In the genomic region with DNA sequence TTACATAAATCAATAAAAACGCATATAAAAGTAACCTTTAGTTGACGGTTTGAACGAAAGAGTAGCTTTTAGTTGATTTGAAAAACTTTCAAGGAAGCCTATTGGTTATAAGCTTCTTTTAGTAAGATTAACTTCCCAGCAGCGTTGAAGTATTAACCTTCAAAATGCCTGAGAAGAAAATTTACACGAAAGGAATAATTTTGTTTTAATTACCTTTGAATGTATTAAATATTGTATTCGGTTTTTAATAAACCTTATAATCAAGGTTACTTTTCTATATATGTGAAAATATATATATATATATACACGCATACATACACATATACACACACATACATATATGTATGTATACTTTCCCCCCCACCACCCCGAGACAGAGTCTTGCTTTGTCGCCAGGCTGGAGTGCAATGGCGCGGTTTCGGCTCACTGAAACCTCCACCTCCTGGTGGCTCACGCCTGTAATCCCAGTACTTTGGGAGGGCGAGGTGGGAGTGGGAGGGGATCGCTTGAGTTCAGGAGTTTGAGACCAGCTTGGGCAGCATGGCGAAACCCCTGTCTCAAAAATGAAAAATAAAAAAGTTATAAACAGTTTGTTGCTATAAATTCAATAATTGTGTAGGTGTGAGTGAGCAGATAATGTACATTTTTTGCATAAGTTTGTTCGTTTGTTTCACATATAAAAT, we compare ENCODE assay signal across 1 cellular context.
A peak's percentile ranks its signal among the peaks of the same experiment; 100 is the strongest.
TF ChIP-seq lines count a peak whose summit lies in the region.

No MANE protein-coding gene starts in this region.

TF ChIP-seq in K562, 482 proteins besides CTCF, POLR2A, EP300 and RAD21 (continued from another document and continues in another):
- TF ChIP-seq, protein P1, sequence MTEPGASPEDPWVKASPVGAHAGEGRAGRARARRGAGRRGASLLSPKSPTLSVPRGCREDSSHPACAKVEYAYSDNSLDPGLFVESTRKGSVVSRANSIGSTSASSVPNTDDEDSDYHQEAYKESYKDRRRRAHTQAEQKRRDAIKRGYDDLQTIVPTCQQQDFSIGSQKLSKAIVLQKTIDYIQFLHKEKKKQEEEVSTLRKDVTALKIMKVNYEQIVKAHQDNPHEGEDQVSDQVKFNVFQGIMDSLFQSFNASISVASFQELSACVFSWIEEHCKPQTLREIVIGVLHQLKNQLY (CRISPR knock-in tag; conservative IDR thresholded peaks at IDR 0.05) = no peak
- TF ChIP-seq HIVEP1 (CRISPR knock-in tag; IDR thresholded peaks at IDR 0.05) (no peak), NELFE (IDR thresholded peaks at IDR 0.05; ENCODE audit: insufficient read depth, insufficient read length) (no peak), HDAC1 (IDR thresholded peaks at IDR 0.05) (peak; percentile 29 to 74; a peak in 2 of 4 replicates), ZC3H11A (IDR thresholded peaks at IDR 0.05; ENCODE audit: low read depth, low read length) (0 out of 2 replicates have a peak, but pooled peaks have one; percentile 74), ZNF589 (CRISPR knock-in tag; IDR thresholded peaks at IDR 0.05; ENCODE audit: low read depth) (no peak; the same call in 1 of the 2 replicates), GABPB2 (CRISPR knock-in tag; conservative IDR thresholded peaks at IDR 0.05) (no peak), RBM25 (IDR thresholded peaks at IDR 0.05; ENCODE audit: low read depth, low read length, severe bottlenecking) (no peak), C11orf30 (IDR thresholded peaks at IDR 0.05; ENCODE audit: low read depth) (no peak), ZNF24 (IDR thresholded peaks at IDR 0.05) (peak; percentile 37; the same call in 1 of the 2 replicates), ZZZ3 (IDR thresholded peaks at IDR 0.05) (no peak), NR3C1 (CRISPR knock-in tag; IDR thresholded peaks at IDR 0.05) (no peak), TSC22D4 (tag; IDR thresholded peaks at IDR 0.05) (no peak), NCOA4 (IDR thresholded peaks at IDR 0.05; ENCODE audit: partially characterized antibody) (no peak), HDAC8 (tag; IDR thresholded peaks at IDR 0.05) (no peak), CHD4 (IDR thresholded peaks at IDR 0.05; ENCODE audit: insufficient read depth, insufficient replicate concordance, low read depth, low read length, poor library complexity, severe bottlenecking) (no peak), PREB (CRISPR knock-in tag; IDR thresholded peaks at IDR 0.05) (no peak), ZNF444 (CRISPR knock-in tag; IDR thresholded peaks at IDR 0.05) (no peak), HLTF (IDR thresholded peaks at IDR 0.05) (no peak), NCOA6 (IDR thresholded peaks at IDR 0.05) (no peak), CREB1 (IDR thresholded peaks at IDR 0.05) (no peak), CREB1 (CRISPR knock-in tag; IDR thresholded peaks at IDR 0.05) (no peak), BCL6 (CRISPR knock-in tag; IDR thresholded peaks at IDR 0.05) (no peak), ZNF354B (CRISPR knock-in tag; IDR thresholded peaks at IDR 0.05) (no peak), SMARCB1 (IDR thresholded peaks at IDR 0.05; ENCODE audit: insufficient read length, low read depth) (no peak), ELF4 (CRISPR knock-in tag; IDR thresholded peaks at IDR 0.05) (no peak), MCM2 (IDR thresholded peaks at IDR 0.05; ENCODE audit: low read depth) (no peak), SRSF9 (IDR thresholded peaks at IDR 0.05; ENCODE audit: borderline replicate concordance, low read depth, low read length) (no peak), SNIP1 (IDR thresholded peaks at IDR 0.05; ENCODE audit: low read depth) (peak; percentile 1; the same call in 1 of the 2 replicates), PCBP2 (IDR thresholded peaks at IDR 0.05; ENCODE audit: low read depth, low read length, poor library complexity, severe bottlenecking) (no peak), OTX1 (CRISPR knock-in tag; IDR thresholded peaks at IDR 0.05) (0 out of 2 replicates have a peak, but pooled peaks have one; percentile 49), DPF2 (IDR thresholded peaks at IDR 0.05) (peak; percentile 36), BMI1 (IDR thresholded peaks at IDR 0.05; ENCODE audit: low read length) (no peak)
- TF ChIP-seq, protein P2, sequence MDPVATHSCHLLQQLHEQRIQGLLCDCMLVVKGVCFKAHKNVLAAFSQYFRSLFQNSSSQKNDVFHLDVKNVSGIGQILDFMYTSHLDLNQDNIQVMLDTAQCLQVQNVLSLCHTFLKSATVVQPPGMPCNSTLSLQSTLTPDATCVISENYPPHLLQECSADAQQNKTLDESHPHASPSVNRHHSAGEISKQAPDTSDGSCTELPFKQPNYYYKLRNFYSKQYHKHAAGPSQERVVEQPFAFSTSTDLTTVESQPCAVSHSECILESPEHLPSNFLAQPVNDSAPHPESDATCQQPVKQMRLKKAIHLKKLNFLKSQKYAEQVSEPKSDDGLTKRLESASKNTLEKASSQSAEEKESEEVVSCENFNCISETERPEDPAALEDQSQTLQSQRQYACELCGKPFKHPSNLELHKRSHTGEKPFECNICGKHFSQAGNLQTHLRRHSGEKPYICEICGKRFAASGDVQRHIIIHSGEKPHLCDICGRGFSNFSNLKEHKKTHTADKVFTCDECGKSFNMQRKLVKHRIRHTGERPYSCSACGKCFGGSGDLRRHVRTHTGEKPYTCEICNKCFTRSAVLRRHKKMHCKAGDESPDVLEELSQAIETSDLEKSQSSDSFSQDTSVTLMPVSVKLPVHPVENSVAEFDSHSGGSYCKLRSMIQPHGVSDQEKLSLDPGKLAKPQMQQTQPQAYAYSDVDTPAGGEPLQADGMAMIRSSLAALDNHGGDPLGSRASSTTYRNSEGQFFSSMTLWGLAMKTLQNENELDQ (CRISPR knock-in tag; IDR thresholded peaks at IDR 0.05; ENCODE audit: borderline replicate concordance) = no peak
- TF ChIP-seq, protein P3, sequence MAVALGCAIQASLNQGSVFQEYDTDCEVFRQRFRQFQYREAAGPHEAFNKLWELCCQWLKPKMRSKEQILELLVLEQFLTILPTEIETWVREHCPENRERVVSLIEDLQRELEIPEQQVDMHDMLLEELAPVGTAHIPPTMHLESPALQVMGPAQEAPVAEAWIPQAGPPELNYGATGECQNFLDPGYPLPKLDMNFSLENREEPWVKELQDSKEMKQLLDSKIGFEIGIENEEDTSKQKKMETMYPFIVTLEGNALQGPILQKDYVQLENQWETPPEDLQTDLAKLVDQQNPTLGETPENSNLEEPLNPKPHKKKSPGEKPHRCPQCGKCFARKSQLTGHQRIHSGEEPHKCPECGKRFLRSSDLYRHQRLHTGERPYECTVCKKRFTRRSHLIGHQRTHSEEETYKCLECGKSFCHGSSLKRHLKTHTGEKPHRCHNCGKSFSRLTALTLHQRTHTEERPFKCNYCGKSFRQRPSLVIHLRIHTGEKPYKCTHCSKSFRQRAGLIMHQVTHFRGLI (CRISPR knock-in tag; IDR thresholded peaks at IDR 0.05) = no peak
- TF ChIP-seq, protein P4, sequence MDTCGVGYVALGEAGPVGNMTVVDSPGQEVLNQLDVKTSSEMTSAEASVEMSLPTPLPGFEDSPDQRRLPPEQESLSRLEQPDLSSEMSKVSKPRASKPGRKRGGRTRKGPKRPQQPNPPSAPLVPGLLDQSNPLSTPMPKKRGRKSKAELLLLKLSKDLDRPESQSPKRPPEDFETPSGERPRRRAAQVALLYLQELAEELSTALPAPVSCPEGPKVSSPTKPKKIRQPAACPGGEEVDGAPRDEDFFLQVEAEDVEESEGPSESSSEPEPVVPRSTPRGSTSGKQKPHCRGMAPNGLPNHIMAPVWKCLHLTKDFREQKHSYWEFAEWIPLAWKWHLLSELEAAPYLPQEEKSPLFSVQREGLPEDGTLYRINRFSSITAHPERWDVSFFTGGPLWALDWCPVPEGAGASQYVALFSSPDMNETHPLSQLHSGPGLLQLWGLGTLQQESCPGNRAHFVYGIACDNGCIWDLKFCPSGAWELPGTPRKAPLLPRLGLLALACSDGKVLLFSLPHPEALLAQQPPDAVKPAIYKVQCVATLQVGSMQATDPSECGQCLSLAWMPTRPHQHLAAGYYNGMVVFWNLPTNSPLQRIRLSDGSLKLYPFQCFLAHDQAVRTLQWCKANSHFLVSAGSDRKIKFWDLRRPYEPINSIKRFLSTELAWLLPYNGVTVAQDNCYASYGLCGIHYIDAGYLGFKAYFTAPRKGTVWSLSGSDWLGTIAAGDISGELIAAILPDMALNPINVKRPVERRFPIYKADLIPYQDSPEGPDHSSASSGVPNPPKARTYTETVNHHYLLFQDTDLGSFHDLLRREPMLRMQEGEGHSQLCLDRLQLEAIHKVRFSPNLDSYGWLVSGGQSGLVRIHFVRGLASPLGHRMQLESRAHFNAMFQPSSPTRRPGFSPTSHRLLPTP (IDR thresholded peaks at IDR 0.05; ENCODE audit: borderline replicate concordance, extremely low read depth, insufficient read length) = peak; percentile 21
- TF ChIP-seq, protein P5, sequence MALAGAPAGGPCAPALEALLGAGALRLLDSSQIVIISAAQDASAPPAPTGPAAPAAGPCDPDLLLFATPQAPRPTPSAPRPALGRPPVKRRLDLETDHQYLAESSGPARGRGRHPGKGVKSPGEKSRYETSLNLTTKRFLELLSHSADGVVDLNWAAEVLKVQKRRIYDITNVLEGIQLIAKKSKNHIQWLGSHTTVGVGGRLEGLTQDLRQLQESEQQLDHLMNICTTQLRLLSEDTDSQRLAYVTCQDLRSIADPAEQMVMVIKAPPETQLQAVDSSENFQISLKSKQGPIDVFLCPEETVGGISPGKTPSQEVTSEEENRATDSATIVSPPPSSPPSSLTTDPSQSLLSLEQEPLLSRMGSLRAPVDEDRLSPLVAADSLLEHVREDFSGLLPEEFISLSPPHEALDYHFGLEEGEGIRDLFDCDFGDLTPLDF (CRISPR knock-in tag; IDR thresholded peaks at IDR 0.05) = no peak
- TF ChIP-seq, protein P6, sequence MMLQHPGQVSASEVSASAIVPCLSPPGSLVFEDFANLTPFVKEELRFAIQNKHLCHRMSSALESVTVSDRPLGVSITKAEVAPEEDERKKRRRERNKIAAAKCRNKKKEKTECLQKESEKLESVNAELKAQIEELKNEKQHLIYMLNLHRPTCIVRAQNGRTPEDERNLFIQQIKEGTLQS (IDR thresholded peaks at IDR 0.05) = no peak
- TF ChIP-seq, protein P6 (CRISPR knock-in tag; conservative IDR thresholded peaks at IDR 0.05) = no peak
- TF ChIP-seq, protein P7, sequence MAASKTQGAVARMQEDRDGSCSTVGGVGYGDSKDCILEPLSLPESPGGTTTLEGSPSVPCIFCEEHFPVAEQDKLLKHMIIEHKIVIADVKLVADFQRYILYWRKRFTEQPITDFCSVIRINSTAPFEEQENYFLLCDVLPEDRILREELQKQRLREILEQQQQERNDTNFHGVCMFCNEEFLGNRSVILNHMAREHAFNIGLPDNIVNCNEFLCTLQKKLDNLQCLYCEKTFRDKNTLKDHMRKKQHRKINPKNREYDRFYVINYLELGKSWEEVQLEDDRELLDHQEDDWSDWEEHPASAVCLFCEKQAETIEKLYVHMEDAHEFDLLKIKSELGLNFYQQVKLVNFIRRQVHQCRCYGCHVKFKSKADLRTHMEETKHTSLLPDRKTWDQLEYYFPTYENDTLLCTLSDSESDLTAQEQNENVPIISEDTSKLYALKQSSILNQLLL (CRISPR knock-in tag; IDR thresholded peaks at IDR 0.05; ENCODE audit: borderline replicate concordance) = no peak
- TF ChIP-seq, protein P8, sequence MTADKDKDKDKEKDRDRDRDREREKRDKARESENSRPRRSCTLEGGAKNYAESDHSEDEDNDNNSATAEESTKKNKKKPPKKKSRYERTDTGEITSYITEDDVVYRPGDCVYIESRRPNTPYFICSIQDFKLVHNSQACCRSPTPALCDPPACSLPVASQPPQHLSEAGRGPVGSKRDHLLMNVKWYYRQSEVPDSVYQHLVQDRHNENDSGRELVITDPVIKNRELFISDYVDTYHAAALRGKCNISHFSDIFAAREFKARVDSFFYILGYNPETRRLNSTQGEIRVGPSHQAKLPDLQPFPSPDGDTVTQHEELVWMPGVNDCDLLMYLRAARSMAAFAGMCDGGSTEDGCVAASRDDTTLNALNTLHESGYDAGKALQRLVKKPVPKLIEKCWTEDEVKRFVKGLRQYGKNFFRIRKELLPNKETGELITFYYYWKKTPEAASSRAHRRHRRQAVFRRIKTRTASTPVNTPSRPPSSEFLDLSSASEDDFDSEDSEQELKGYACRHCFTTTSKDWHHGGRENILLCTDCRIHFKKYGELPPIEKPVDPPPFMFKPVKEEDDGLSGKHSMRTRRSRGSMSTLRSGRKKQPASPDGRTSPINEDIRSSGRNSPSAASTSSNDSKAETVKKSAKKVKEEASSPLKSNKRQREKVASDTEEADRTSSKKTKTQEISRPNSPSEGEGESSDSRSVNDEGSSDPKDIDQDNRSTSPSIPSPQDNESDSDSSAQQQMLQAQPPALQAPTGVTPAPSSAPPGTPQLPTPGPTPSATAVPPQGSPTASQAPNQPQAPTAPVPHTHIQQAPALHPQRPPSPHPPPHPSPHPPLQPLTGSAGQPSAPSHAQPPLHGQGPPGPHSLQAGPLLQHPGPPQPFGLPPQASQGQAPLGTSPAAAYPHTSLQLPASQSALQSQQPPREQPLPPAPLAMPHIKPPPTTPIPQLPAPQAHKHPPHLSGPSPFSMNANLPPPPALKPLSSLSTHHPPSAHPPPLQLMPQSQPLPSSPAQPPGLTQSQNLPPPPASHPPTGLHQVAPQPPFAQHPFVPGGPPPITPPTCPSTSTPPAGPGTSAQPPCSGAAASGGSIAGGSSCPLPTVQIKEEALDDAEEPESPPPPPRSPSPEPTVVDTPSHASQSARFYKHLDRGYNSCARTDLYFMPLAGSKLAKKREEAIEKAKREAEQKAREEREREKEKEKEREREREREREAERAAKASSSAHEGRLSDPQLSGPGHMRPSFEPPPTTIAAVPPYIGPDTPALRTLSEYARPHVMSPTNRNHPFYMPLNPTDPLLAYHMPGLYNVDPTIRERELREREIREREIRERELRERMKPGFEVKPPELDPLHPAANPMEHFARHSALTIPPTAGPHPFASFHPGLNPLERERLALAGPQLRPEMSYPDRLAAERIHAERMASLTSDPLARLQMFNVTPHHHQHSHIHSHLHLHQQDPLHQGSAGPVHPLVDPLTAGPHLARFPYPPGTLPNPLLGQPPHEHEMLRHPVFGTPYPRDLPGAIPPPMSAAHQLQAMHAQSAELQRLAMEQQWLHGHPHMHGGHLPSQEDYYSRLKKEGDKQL (CRISPR knock-in tag; IDR thresholded peaks at IDR 0.05; ENCODE audit: borderline replicate concordance) = no peak
- TF ChIP-seq, protein P9, sequence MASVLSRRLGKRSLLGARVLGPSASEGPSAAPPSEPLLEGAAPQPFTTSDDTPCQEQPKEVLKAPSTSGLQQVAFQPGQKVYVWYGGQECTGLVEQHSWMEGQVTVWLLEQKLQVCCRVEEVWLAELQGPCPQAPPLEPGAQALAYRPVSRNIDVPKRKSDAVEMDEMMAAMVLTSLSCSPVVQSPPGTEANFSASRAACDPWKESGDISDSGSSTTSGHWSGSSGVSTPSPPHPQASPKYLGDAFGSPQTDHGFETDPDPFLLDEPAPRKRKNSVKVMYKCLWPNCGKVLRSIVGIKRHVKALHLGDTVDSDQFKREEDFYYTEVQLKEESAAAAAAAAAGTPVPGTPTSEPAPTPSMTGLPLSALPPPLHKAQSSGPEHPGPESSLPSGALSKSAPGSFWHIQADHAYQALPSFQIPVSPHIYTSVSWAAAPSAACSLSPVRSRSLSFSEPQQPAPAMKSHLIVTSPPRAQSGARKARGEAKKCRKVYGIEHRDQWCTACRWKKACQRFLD (CRISPR knock-in tag; IDR thresholded peaks at IDR 0.05) = no peak
